25 cellular contexts compared by ENCODE assay signal in genomic region chr9:127430415-127430814, GRCh38.
"Had no signal": no experiment of that assay in that cellular context is flagged by ENCODE, and none has a peak within 500 bp of the region (broad histone marks: within the 10 kb centered on the region; RNA-seq: fewer than 3 reads in every experiment).

No MANE protein-coding gene starts in this region.

- H3K27ac Mint-ChIP-seq: immature natural killer cell; naive thymus-derived CD8-positive, alpha-beta T cell; nephron; type B pancreatic cell had no signal

- H3K27me3 Mint-ChIP-seq: naive thymus-derived CD8-positive, alpha-beta T cell; stimulated activated naive B cell treated with anti-CD40 and anti-IgM and Interleukin-4, amounts not matched to agents 10 μg/mL and 1 μg/mL and 100 μg/mL, for 72 hours; type B pancreatic cell had no signal

- DNase-seq: hypothalamus; immature natural killer cell; kidney; left colon; left lung; lower lobe of right lung; mammary epithelial cell; mesenchymal stem cell; naive thymus-derived CD8-positive, alpha-beta T cell; occipital lobe; right lobe of liver; stimulated activated CD4-positive, alpha-beta T cell treated with anti-CD3 and anti-CD28 coated beads, Interleukin-1b, Interleukin-23, amount 100 ng/mL, for 48 hours; stimulated activated CD4-positive, alpha-beta T cell treated with anti-CD3 and anti-CD28 coated beads, Interleukin-2, amount 100 ng/mL, for 48 hours; stimulated activated CD4-positive, alpha-beta T cell treated with anti-CD3 and anti-CD28 coated beads, Interleukin-4, amount 100 ng/mL, for 4 hours; stimulated activated CD8-positive, alpha-beta memory T cell treated with anti-CD3 and anti-CD28 coated beads, Interleukin-4, amount 100 ng/mL, for 48 hours; stimulated activated naive B cell treated with anti-CD40 and anti-IgM and Interleukin-4, amounts not matched to agents 10 μg/mL and 1 μg/mL and 100 μg/mL, for 72 hours; stimulated activated naive CD8-positive, alpha-beta T cell treated with anti-CD3 and anti-CD28 coated beads, Interleukin-15, Interleukin-2, amounts not matched to agents 100 U/mL and 50 U/mL, for 24 hours; substantia nigra; uterus had no signal

- H3K4me3 Mint-ChIP-seq: immature natural killer cell; naive thymus-derived CD8-positive, alpha-beta T cell; neural crest cell; stimulated activated naive B cell treated with anti-CD40 and anti-IgM and Interleukin-4, amounts not matched to agents 10 μg/mL and 1 μg/mL and 100 μg/mL, for 72 hours; type B pancreatic cell had no signal

- H3K9me3 Mint-ChIP-seq: immature natural killer cell; naive thymus-derived CD8-positive, alpha-beta T cell; nephron; neural crest cell; stimulated activated naive B cell treated with anti-CD40 and anti-IgM and Interleukin-4, amounts not matched to agents 10 μg/mL and 1 μg/mL and 100 μg/mL, for 72 hours; type B pancreatic cell had no signal

- ATAC-seq: left colon; left lung; lower lobe of right lung; naive thymus-derived CD8-positive, alpha-beta T cell; right lobe of liver; stimulated activated naive B cell treated with anti-CD40 and anti-IgM and Interleukin-4, amounts not matched to agents 10 μg/mL and 1 μg/mL and 100 μg/mL, for 72 hours; stimulated activated naive CD8-positive, alpha-beta T cell treated with anti-CD3 and anti-CD28 coated beads, Interleukin-15, Interleukin-2, amounts not matched to agents 100 U/mL and 50 U/mL, for 24 hours had no signal

- H3K9me3 ChIP-seq: left lung, lower lobe of right lung, neutrophil, right atrium auricular region, right lobe of liver, tibial nerve, uterus had no signal
